In the genomic region with DNA sequence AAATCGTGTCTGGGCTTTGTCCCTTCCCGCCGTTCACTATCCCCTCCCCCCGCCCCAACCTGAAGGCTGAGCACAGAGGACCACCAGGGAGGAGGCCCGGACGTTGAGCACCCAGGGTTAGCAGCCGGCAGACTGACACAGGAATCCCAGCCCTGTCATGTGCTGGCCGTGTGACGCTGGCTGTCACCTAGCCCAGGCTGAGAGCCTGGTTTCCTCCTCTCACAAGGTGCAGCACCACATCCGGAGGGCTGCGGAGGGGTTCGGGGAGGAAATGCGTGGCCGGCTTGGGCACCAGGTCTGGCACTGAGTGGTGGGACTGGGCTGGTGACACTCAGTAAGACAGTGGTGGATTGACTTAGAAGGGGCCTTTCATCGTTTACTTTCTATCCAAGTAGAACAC, we compare ENCODE assay signal across 10 cellular contexts. TPM values are rescaled to one million over a fixed set of nuclear protein-coding genes. Genes with fewer than 3 reads are reported as not detected.
DNase-seq lines count a peak whose midpoint lies in the region; ATAC-seq and TF ChIP-seq lines count a peak whose summit lies in the region.
"Had no signal": no experiment of that assay in that cellular context is flagged by ENCODE, and none has a peak within 500 bp of the region (broad histone marks: within the 10 kb centered on the region; RNA-seq: fewer than 3 reads in every experiment).

No MANE protein-coding gene starts in this region.

- ATAC-seq in gastrocnemius medialis (no peak), PC-3 (no peak)

- POLR2A ChIA-PET in CD4-positive, alpha-beta memory T cell (lab: Charles Lee; ENCODE audit: partially characterized antibody) = interaction anchor here (1.0 to 11.1 kb wide), 5 partner anchors 20 to 85 kb away, joined by 3 to 115 read pairs (median 5); a partner anchor contains a TSS
- POLR2A ChIA-PET in PC-3 (lab: Charles Lee; ENCODE audit: unreplicated experiment) = no interaction called here

- intact Hi-C loops in CD4-positive, alpha-beta memory T cell (cut with micrococcal nuclease) = loop anchor here (1.0 kb wide), 1 partner anchor 51 kb away; no protein-coding TSS in a partner anchor
- intact Hi-C loops in gastrocnemius medialis (cut with DNase I; ENCODE audit: low total_unique reads) = loop anchor here (2.0 kb wide), 1 partner anchor 107 kb away; no protein-coding TSS in a partner anchor
- intact Hi-C loops in PC-3 (cut with micrococcal nuclease) = no loop called here

- H3K36me3 ChIP-seq in CD4-positive, alpha-beta memory T cell (ENCODE audit: insufficient read depth, low read length) = no peaks in the 10 kb centered on the region
- H3K36me3 ChIP-seq in gastrocnemius medialis = no peaks in the 10 kb centered on the region
- H3K36me3 ChIP-seq in PC-3 (ENCODE audit: low read depth, low read length) = no peaks in the 10 kb centered on the region

- no peaks in the 10 kb centered on the region for H3K79me2 ChIP-seq in PC-3 (ENCODE audit: low read length)

- TF ChIP-seq CTCF in gastrocnemius medialis (IDR thresholded peaks at IDR 0.05 in 4 of 5, conservative IDR thresholded peaks at IDR 0.05 in 1 of 5) (no peak), PC-3 (conservative IDR thresholded peaks at IDR 0.05; ENCODE audit: low read depth, low read length) (no peak)

- H3K9ac ChIP-seq in PC-3 (ENCODE audit: low read length) = no peak overlapping the region

- H3K27me3 Mint-ChIP-seq in CD4-positive, alpha-beta memory T cell = no peaks in the 10 kb centered on the region

- H3K4me1 ChIP-seq in CD4-positive, alpha-beta memory T cell (ENCODE audit: insufficient read depth, low read length) = peaks cover 36% of the 10 kb centered on the region
- H3K4me1 ChIP-seq in gastrocnemius medialis (peaks cover 33 to 40% of the 10 kb centered on the region in 2 donors), PC-3 (ENCODE audit: insufficient read depth, low read length) (0 out of 2 replicates have a peak, but pooled peaks cover 4% of the 10 kb centered on the region)

- H3K4me3 ChIP-seq in CD4-positive, alpha-beta memory T cell (ENCODE audit: low read length in 2 of 2) = no peak overlapping the region
- H3K4me3 ChIP-seq in gastrocnemius medialis (no peak overlapping the region), PC-3 (ENCODE audit: low read length) (no peak overlapping the region)

- no peak overlapping the region for H3K4me2 ChIP-seq in PC-3 (ENCODE audit: low read length)

- H3K9me3 ChIP-seq in CD4-positive, alpha-beta memory T cell (ENCODE audit: control insufficient read depth in 1 of 2, low read length in 2 of 2) = peaks cover 0 to 18% of the 10 kb centered on the region in 2 donors
- H3K9me3 ChIP-seq in gastrocnemius medialis (no peaks in the 10 kb centered on the region), PC-3 (ENCODE audit: low read length) (no peaks in the 10 kb centered on the region)

- peak; percentile 86 to 92 (median 89) for DNase-seq in CD4-positive, alpha-beta memory T cell
- DNase-seq in T-helper 9 cell (peak; percentile 76), activated gamma-delta T cell treated with Interleukin-2 at 50 U/mL for 16 hours (peak; percentile 83), gastrocnemius medialis (peak; percentile 61 to 71), pons (ENCODE audit: low spot score) (no peak), PC-3 (no peak), NCI-H128 (lab: John Stamatoyannopoulos, UW; ENCODE audit: unreplicated experiment) (no peak), NCI-H2081 (lab: John Stamatoyannopoulos, UW) (no peak)
- DNase-seq: H9 had no signal

- H3K4me3 Mint-ChIP-seq in CD4-positive, alpha-beta memory T cell = peak overlapping the region; percentile 58 to 91 (median 72)
- H3K4me3 Mint-ChIP-seq: H9 had no signal

- peaks cover 3% of the 10 kb centered on the region in 2 donors for H3K36me3 Mint-ChIP-seq in CD4-positive, alpha-beta memory T cell

- no peaks in the 10 kb centered on the region for H3K27me3 ChIP-seq in CD4-positive, alpha-beta memory T cell (ENCODE audit: insufficient read depth, low read length)
- H3K27me3 ChIP-seq in gastrocnemius medialis = no peaks in the 10 kb centered on the region
- H3K27me3 ChIP-seq in PC-3 (ENCODE audit: low read length) = peaks cover 8% of the 10 kb centered on the region; the same call in 1 of the 2 replicates

- peaks cover 0 to 36% (median 16%) of the 10 kb centered on the region in 8 donors for H3K9me3 Mint-ChIP-seq in CD4-positive, alpha-beta memory T cell
- H3K9me3 Mint-ChIP-seq: H9 had no signal

- no peaks in the 10 kb centered on the region for H4K20me1 ChIP-seq in PC-3 (ENCODE audit: low read length)

- no peaks in the 10 kb centered on the region for H3F3A ChIP-seq in PC-3 (ENCODE audit: low read length, unreplicated experiment)

- H3K9me2 ChIP-seq in PC-3 (replicated peaks; ENCODE audit: low read length) = no peaks in the 10 kb centered on the region

- peak overlapping the region; percentile 91 to 95 (median 95) for H3K27ac Mint-ChIP-seq in CD4-positive, alpha-beta memory T cell
- H3K27ac Mint-ChIP-seq: H9 had no signal

- H2AFZ ChIP-seq in PC-3 (ENCODE audit: low read length) = no peak overlapping the region

- peak; percentile 41 to 45 for TF ChIP-seq POLR2A in gastrocnemius medialis (IDR thresholded peaks at IDR 0.05)

- peak overlapping the region; percentile 35 for H3K27ac ChIP-seq in CD4-positive, alpha-beta memory T cell (ENCODE audit: low read depth, low read length)
- peak overlapping the region; percentile 35 to 95 (median 76) for H3K27ac ChIP-seq in gastrocnemius medialis
- no peak overlapping the region for H3K27ac ChIP-seq in PC-3 (ENCODE audit: low read length)
- H3K27ac ChIP-seq: epithelial cell of prostate had no signal

- BruUV-seq in PC-3 (replicated peaks; lab: Mats Ljungman, UMichigan) = no TSS peak

- in situ Hi-C loops in gastrocnemius medialis (cut with MboI; ENCODE audit: low sequenced_read_pairs in 4 of 4) = loop anchor here in 1 of 4 donors (5.0 kb wide), 1 partner anchor 40 kb away; no protein-coding TSS in a partner anchor

- CTCF ChIA-PET in CD4-positive, alpha-beta memory T cell (lab: Charles Lee; ENCODE audit: partially characterized antibody) = interaction anchor here (1.2 kb wide), 1 partner anchor 106 kb away, joined by 3 read pairs; no protein-coding TSS in a partner anchor
- CTCF ChIA-PET in PC-3 (lab: Charles Lee) = no interaction called here

- peaks cover 17 to 46% (median 34%) of the 10 kb centered on the region in 4 donors for H3K4me1 Mint-ChIP-seq in CD4-positive, alpha-beta memory T cell

RNA-seq across cellular contexts. Expression of a gene that starts 4.6 kb away (rescaled TPM):
- 10 to 100 TPM; 48.5 to 50.3 TPM for total RNA-seq in CD4-positive, alpha-beta memory T cell
- 1 to 10 TPM in 1 of 2 donors, under 1 TPM in 1; 0.78 to 1.2 TPM for polyA plus RNA-seq in CD4-positive, alpha-beta memory T cell
- 10 to 100 TPM; 28.0 to 52.5 (median 36.2) TPM for total RNA-seq in gastrocnemius medialis
- 50.1 and 51.8 TPM in 2 replicates for total RNA-seq in PC-3 (2014; rRNA removed)

RNA-seq across cellular contexts. Expression of a gene that starts 25.5 kb away (rescaled TPM):
- total RNA-seq in CD4-positive, alpha-beta memory T cell = 100 to 1,000 TPM; 182 to 190 TPM
- 100 to 1,000 TPM; 437 to 598 TPM for polyA plus RNA-seq in CD4-positive, alpha-beta memory T cell
- total RNA-seq in gastrocnemius medialis (1,000 to 10,000 TPM in 2 of 4 donors, 100 to 1,000 TPM in 2; 632 to 1,338 (median 1,003) TPM), PC-3 (2014; rRNA removed) (751 and 808 TPM in 2 replicates)

RNA-seq across cellular contexts. Expression of a gene that starts 25.9 kb away (rescaled TPM):
- 10 to 100 TPM; 22.7 to 24.8 TPM for total RNA-seq in CD4-positive, alpha-beta memory T cell
- polyA plus RNA-seq in CD4-positive, alpha-beta memory T cell = 1 to 10 TPM in 1 of 2 donors, under 1 TPM in 1; 0.71 to 1.4 TPM
- total RNA-seq in gastrocnemius medialis (10 to 100 TPM; 11.5 to 31.8 (median 16.9) TPM), PC-3 (2014; rRNA removed) (17.9 and 19.1 TPM in 2 replicates)

RNA-seq across cellular contexts. Expression of a gene that starts 52.0 kb away (rescaled TPM):
- total RNA-seq in CD4-positive, alpha-beta memory T cell = 10 to 100 TPM; 32.7 to 33.1 TPM
- 1 to 10 TPM in 1 of 2 donors, under 1 TPM in 1; 0.54 to 2.3 TPM for polyA plus RNA-seq in CD4-positive, alpha-beta memory T cell
- total RNA-seq in gastrocnemius medialis (10 to 100 TPM in 3 of 4 donors, 1 to 10 TPM in 1; 8.0 to 24.9 (median 13.9) TPM), PC-3 (2014; rRNA removed) (9.6 and 15.1 TPM in 2 replicates)

Comparison
In these comparisons a context has a peak if more than half of its experiments do, and no peak if none do; other contexts are left out.
1. DNase-seq: peak in CD4-positive, alpha-beta memory T cell (5 of 5), T-helper 9 cell (single experiment), activated gamma-delta T cell treated with Interleukin-2 at 50 U/mL for 16 hours (single experiment) and gastrocnemius medialis (2 of 2); none in pons (single experiment), PC-3 (single experiment), NCI-H128 (single experiment) and NCI-H2081 (0 of 2).